26 cellular contexts compared by ENCODE assay signal in the genomic region with DNA sequence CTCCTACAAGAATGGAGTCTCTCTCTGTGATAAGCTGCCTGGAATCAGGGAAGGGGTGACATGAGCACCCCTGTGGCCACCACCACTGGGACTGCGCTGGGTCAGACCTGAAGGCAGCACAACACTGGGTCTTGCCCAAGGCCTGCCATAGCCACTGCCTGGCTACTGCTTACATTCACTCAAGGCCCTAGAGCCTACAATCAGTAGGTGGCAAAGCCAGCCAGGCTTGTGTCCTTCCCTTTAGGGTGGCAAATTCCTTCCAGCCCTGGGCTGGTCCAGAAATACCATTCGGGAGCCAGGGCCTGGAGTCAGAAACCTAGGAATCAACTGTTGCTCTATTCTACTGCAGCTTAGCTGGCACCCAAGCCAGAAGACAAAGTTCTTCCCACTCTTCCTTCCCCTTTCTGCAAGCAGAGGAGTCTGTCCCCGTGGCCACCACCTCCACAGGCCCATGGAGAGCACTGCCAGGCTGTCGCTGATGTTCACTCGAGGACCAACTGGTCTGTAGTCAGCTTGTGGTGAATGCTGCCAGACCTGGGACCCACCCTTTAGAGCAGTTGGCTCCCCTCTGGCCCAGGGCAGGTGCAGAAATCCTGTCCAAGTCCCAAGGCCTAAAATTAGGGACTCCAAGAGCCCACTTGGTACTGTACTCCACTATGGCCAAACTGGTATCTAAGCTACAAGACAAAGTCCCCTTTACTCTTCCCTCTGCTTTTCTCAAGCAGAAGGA.
"Had no signal": no experiment of that assay in that cellular context is flagged by ENCODE, and none has a peak within 500 bp of the region (broad histone marks: within the 10 kb centered on the region; RNA-seq: fewer than 3 reads in every experiment).

No MANE protein-coding gene starts in this region.

- H2AFZ ChIP-seq: PC-9 had no signal

- H3K27me3 Mint-ChIP-seq: activated naive CD8-positive, alpha-beta T cell treated with anti-CD3 and anti-CD28 coated beads, Interleukin-2, amount 10 ng/mL, durations not matched to agents 7 days and 5 days had no signal

- H3K27ac Mint-ChIP-seq: activated CD8-positive, alpha-beta T cell treated with anti-CD3 and anti-CD28 coated beads for 36 hours; activated naive CD8-positive, alpha-beta T cell treated with anti-CD3 and anti-CD28 coated beads, Interleukin-2, amount 10 ng/mL, durations not matched to agents 7 days and 5 days; activated T-cell treated with anti-CD3 and anti-CD28 coated beads, Interleukin-2, amount 50 U/mL, for 72 hours; activated T-helper 2 cell treated with anti-CD3 and anti-CD28 coated beads, Interferon-gamma antibody, Interleukin-2, Interleukin-4, amounts not matched to agents 10 μg/mL and 5 μg/mL and 100 μg/mL, durations not matched to agents 14 hours and 24 hours and 36 hours; T-cell had no signal

- H3K36me3 ChIP-seq: adrenal gland, breast epithelium, MG63 had no signal

- H3K4me1 ChIP-seq: adrenal gland, breast epithelium had no signal

- H3K4me2 ChIP-seq: PC-9 had no signal

- H3K4me3 ChIP-seq: adrenal gland, breast epithelium, MG63, PC-9, SK-N-MC had no signal

- H3K4me3 Mint-ChIP-seq: activated CD8-positive, alpha-beta T cell treated with anti-CD3 and anti-CD28 coated beads for 36 hours; activated naive CD8-positive, alpha-beta T cell treated with anti-CD3 and anti-CD28 coated beads, Interleukin-2, amount 10 ng/mL, durations not matched to agents 7 days and 5 days; activated T-cell treated with anti-CD3 and anti-CD28 coated beads, Interleukin-2, amount 50 U/mL, for 72 hours; central memory CD8-positive, alpha-beta T cell; T-cell had no signal

- H3K36me3 Mint-ChIP-seq: activated naive CD8-positive, alpha-beta T cell treated with anti-CD3 and anti-CD28 coated beads, Interleukin-2, amount 10 ng/mL, durations not matched to agents 7 days and 5 days; T-cell had no signal

- DNase-seq: activated CD4-positive, CD25-positive, alpha-beta regulatory T cell; activated CD8-positive, alpha-beta memory T cell treated with anti-CD3 and anti-CD28 coated beads, Interleukin-2, amount 50 U/mL, for 4 hours; activated CD8-positive, alpha-beta T cell treated with anti-CD3 and anti-CD28 coated beads for 36 hours; activated gamma-delta T cell treated with Interleukin-2 at 50 U/mL for 16 hours; activated naive CD4-positive, alpha-beta T cell treated with anti-CD3 and anti-CD28 coated beads, Interleukin-2, amount 50 U/mL, for 16 hours; activated naive CD8-positive, alpha-beta T cell treated with anti-CD3 and anti-CD28 coated beads, Interleukin-2, amount 10 ng/mL, durations not matched to agents 7 days and 5 days; activated T-cell treated with anti-CD3 and anti-CD28 coated beads, Interleukin-2, amount 50 U/mL, for 72 hours; adrenal gland; anterior cingulate cortex; MG63; NCI-H1105; NCI-H1436; NCI-H1694 treated with DMSO at 0.1 percent for 48 hours; NCI-H2029 treated with DMSO at 0.1 percent for 48 hours; NCI-H345; NCI-H510A treated with DMSO at 0.1 percent for 48 hours; NCI-H69; PC-9; T-cell; T-helper 2 cell; T1000 had no signal

- H3K9me3 Mint-ChIP-seq: activated CD8-positive, alpha-beta T cell treated with anti-CD3 and anti-CD28 coated beads for 36 hours; activated naive CD8-positive, alpha-beta T cell treated with anti-CD3 and anti-CD28 coated beads, Interleukin-2, amount 10 ng/mL, durations not matched to agents 7 days and 5 days; activated T-helper 2 cell treated with anti-CD3 and anti-CD28 coated beads, Interferon-gamma antibody, Interleukin-2, Interleukin-4, amounts not matched to agents 10 μg/mL and 5 μg/mL and 100 μg/mL, durations not matched to agents 14 hours and 24 hours and 36 hours; central memory CD8-positive, alpha-beta T cell had no signal

- H3K27ac ChIP-seq: adrenal gland, breast epithelium, PC-9, SK-N-MC, VCaP had no signal

- ATAC-seq: activated CD8-positive, alpha-beta T cell treated with anti-CD3 and anti-CD28 coated beads for 36 hours; activated T-cell treated with anti-CD3 and anti-CD28 coated beads, Interleukin-2, amount 50 U/mL, for 72 hours; T-cell had no signal

- H3K27me3 ChIP-seq: adrenal gland, breast epithelium, MG63 had no signal

- H3K4me1 Mint-ChIP-seq: activated naive CD8-positive, alpha-beta T cell treated with anti-CD3 and anti-CD28 coated beads, Interleukin-2, amount 10 ng/mL, durations not matched to agents 7 days and 5 days; central memory CD8-positive, alpha-beta T cell; T-cell had no signal

- H3K9me3 ChIP-seq: adrenal gland, breast epithelium, MG63 had no signal
